ENCODE assay signal across 9 cellular contexts in genomic region chr13:100646030-100646673, GRCh38. TPM values are rescaled to one million over a fixed set of nuclear protein-coding genes. Genes with fewer than 3 reads are reported as not detected.
A peak's percentile ranks its signal among the peaks of the same experiment; 100 is the strongest.
DNase-seq lines count a peak whose midpoint lies in the region; ATAC-seq and TF ChIP-seq lines count a peak whose summit lies in the region.
"Had no signal": no experiment of that assay in that cellular context is flagged by ENCODE, and none has a peak within 500 bp of the region (broad histone marks: within the 10 kb centered on the region; RNA-seq: fewer than 3 reads in every experiment).

No MANE protein-coding gene starts in this region.

- H3K4me1 ChIP-seq in Caco-2 = no peaks in the 10 kb centered on the region

- peaks cover 17% of the 10 kb centered on the region for H3K36me3 Mint-ChIP-seq in Caco-2 (ENCODE audit: insufficient read depth, unreplicated experiment)

- no peak overlapping the region for H3K4me3 Mint-ChIP-seq in Caco-2 (ENCODE audit: unreplicated experiment)
- H3K4me3 Mint-ChIP-seq: activated naive CD4-positive, alpha-beta T cell treated with anti-CD3 and anti-CD28 coated beads, Interleukin-2, amount 50 U/mL, for 24 hours had no signal

- no peaks in the 10 kb centered on the region for H3K4me1 Mint-ChIP-seq in Caco-2 (ENCODE audit: low read depth, unreplicated experiment)
- H3K4me1 Mint-ChIP-seq: activated naive CD4-positive, alpha-beta T cell treated with anti-CD3 and anti-CD28 coated beads, Interleukin-2, amount 50 U/mL, for 24 hours had no signal

- no peaks in the 10 kb centered on the region for H3K9me3 Mint-ChIP-seq in Caco-2 (ENCODE audit: unreplicated experiment)
- H3K9me3 Mint-ChIP-seq: activated naive CD4-positive, alpha-beta T cell treated with anti-CD3 and anti-CD28 coated beads, Interleukin-2, amount 50 U/mL, for 24 hours had no signal

- peak in 1 of 2 experiments; percentile 49 for DNase-seq in Caco-2
- DNase-seq in brain microvascular endothelial cell = peak; percentile 49
- DNase-seq in midbrain (lab: John Stamatoyannopoulos, UW) = peak; percentile 75
- DNase-seq in dedifferentiated amniotic fluid mesenchymal stem cell (ENCODE audit: extremely low spot score) = no peak

- CTCF ChIA-PET in Caco-2 (lab: Charles Lee) = no interaction called here

- in situ Hi-C loops in brain microvascular endothelial cell (cut with HindIII; ENCODE audit: low pct_ligation_motif_present, low sequenced_read_pairs) = no loop called here

- H3K36me3 ChIP-seq in Caco-2 (ENCODE audit: control insufficient read depth, insufficient read depth, low read length) (peaks cover 3% of the 10 kb centered on the region; the same call in 1 of the 2 replicates), brain microvascular endothelial cell (replicated peaks) (no peaks in the 10 kb centered on the region)

- TF ChIP-seq CTCF in Caco-2 (IDR thresholded peaks at IDR 0.05; ENCODE audit: insufficient read depth in 1 of 2, low read depth in 1 of 2, low read length in 1 of 2, severe bottlenecking in 1 of 2, unreplicated experiment in 1 of 2) (peak; percentile 71 to 76), LNCAP (IDR thresholded peaks at IDR 0.05) (peak; percentile 42; the same call in 1 of the 2 replicates), brain microvascular endothelial cell (IDR thresholded peaks at IDR 0.05; ENCODE audit: low read depth, low read length, missing control alignments) (peak; percentile 82)

- H3K4me3 ChIP-seq in Caco-2 (ENCODE audit: low read depth, low read length) (no peak overlapping the region), brain microvascular endothelial cell (ENCODE audit: low read depth, low read length) (no peak overlapping the region)

- BruUV-seq in Caco-2 (replicated peaks; lab: Mats Ljungman, UMichigan) = no TSS peak

- no peaks in the 10 kb centered on the region for H3K9me3 ChIP-seq in Caco-2

- no peaks in the 10 kb centered on the region for H3K27me3 Mint-ChIP-seq in Caco-2 (ENCODE audit: insufficient read depth, unreplicated experiment)
- H3K27me3 Mint-ChIP-seq: activated naive CD4-positive, alpha-beta T cell treated with anti-CD3 and anti-CD28 coated beads, Interleukin-2, amount 50 U/mL, for 24 hours had no signal

- intact Hi-C loops in Caco-2 (cut with micrococcal nuclease; ENCODE audit: unreplicated experiment) = loop anchor here (1.0 to 2.0 kb wide), 5 partner anchors 182 to 481 kb away; no protein-coding TSS in a partner anchor

- ATAC-seq in HG03025 (IDR thresholded peaks at IDR 0.05; ENCODE audit: low FRiP score, unreplicated experiment) (no peak), HG02588 (IDR thresholded peaks at IDR 0.05; ENCODE audit: unreplicated experiment) (no peak), GM21576 (IDR thresholded peaks at IDR 0.05; ENCODE audit: unreplicated experiment) (no peak)

- no peak overlapping the region for H3K27ac Mint-ChIP-seq in Caco-2 (ENCODE audit: unreplicated experiment)
- H3K27ac Mint-ChIP-seq: activated naive CD4-positive, alpha-beta T cell treated with anti-CD3 and anti-CD28 coated beads, Interleukin-2, amount 50 U/mL, for 24 hours had no signal

- no peaks in the 10 kb centered on the region for H3K27me3 ChIP-seq in Caco-2 (replicated peaks; ENCODE audit: control insufficient read depth, insufficient read depth, low read length)
- H3K27me3 ChIP-seq in brain microvascular endothelial cell (replicated peaks) = no peaks in the 10 kb centered on the region

- no peak overlapping the region for H3K27ac ChIP-seq in brain microvascular endothelial cell

- POLR2A ChIA-PET in Caco-2 (lab: Charles Lee) = no interaction called here

RNA-seq across cellular contexts. Expression of gene TMTC4, which starts 28.4 kb away (rescaled TPM):
- total RNA-seq in Caco-2 (2022) = 38.0 and 45.4 TPM in 2 replicates

RNA-seq across cellular contexts. Expression of gene GGACT, which starts 57.6 kb away (rescaled TPM):
- 3.5 and 3.6 TPM in 2 replicates for total RNA-seq in Caco-2 (2022)
